ENCODE assay signal across 8 cellular contexts in the genomic region with DNA sequence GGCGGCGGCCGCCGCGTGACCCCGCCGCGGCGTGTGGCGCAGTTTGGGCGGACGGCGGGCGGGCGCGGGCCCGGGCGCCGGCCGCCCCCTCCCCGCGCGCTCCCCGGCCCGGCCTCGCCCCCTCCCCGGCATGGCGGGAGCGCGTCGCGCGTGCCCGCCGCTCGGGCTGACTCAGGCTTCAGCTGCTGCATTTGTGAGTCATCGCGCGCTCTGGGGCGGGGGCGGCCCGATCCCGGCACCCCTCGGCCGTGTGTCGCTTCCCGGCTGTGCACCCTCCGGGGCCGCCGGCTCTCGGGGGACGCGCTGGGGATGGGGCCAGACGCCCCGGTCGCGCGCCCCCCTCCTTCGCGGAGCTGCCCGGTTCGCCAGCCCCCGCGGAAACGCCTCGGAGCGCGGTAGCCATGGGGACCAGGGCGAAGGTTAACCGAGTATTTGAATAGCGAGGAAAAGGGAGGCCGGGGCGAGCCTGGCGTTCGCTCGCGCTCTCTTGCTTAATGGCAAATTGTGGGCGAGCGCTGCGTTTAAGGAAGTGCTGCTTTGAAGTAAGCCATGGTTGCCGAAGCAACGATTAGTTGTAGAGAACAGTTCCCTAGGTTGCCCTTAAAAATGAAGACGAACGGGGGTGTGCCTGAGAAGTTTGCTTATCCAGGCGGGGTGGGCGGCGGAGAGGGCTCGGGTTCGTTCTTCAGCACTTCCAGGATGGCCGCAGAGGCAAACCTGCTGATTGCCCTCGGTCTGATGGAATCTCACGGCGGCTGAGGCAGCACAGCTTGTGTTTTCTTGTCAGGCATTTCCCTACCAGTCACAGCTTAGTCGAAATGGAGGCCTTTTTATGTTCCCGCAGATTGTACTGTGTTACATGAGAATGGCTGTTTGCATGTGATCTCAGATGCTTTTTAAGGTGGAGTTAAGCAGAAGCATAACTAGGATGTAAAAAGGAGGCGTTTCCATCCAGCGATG. TPM values are rescaled to one million over a fixed set of nuclear protein-coding genes. Genes with fewer than 3 reads are reported as not detected.
DNase-seq lines count a peak whose midpoint lies in the region; TF ChIP-seq lines count a peak whose summit lies in the region.

No MANE protein-coding gene starts in this region.

- no peaks in the 10 kb centered on the region for H3K9me3 ChIP-seq in HEK293 (ENCODE audit: control insufficient read depth, insufficient read depth, low read depth, low read length)

- intact Hi-C loops in activated CD4-positive, alpha-beta memory T cell treated with anti-CD3 and anti-CD28 coated beads for 36 hours (cut with micrococcal nuclease), result loop anchor here (1.0 to 10.0 kb wide), 4 partner anchors 50 to 1573 kb away; a partner anchor contains a TSS
- intact Hi-C loops in lower leg skin (cut with DNase I; ENCODE audit: low total_unique reads), result loop anchor here (5.0 kb wide), 1 partner anchor 52 kb away; a partner anchor contains a TSS

- no peak for TF ChIP-seq CTCF in GM12865 (IDR thresholded peaks at IDR 0.05; ENCODE audit: insufficient read depth, low read depth, low read length, missing control alignments)
- no peak for TF ChIP-seq CTCF in HEK293 (tag by site-specific recombination; IDR thresholded peaks at IDR 0.05)
- no peak for TF ChIP-seq CTCF in lower leg skin (IDR thresholded peaks at IDR 0.05)

- DNase-seq in GM12865 (ENCODE audit: low read depth), result peak; percentile 67
- peak; percentile 76 for DNase-seq in NCI-H146 treated with DMSO at 0.1 percent for 48 hours (lab: John Stamatoyannopoulos, UW; ENCODE audit: unreplicated experiment)
- peak; percentile 91 for DNase-seq in activated CD4-positive, alpha-beta memory T cell treated with anti-CD3 and anti-CD28 coated beads for 36 hours
- peak; percentile 38 to 80 for DNase-seq in dermis microvascular lymphatic vessel endothelial cell (ENCODE audit: low read depth in 2 of 2)
- DNase-seq in lower leg skin (ENCODE audit: low spot score in 2 of 2), result peak; percentile 68 to 94
- DNase-seq in stimulated activated CD4-positive, alpha-beta T cell treated with anti-CD3 and anti-CD28 coated beads, Interleukin-2, amount 100 ng/mL, for 48 hours, result peak; percentile 71 to 78
- no peak for DNase-seq in HuH-7 (ENCODE audit: low spot score)

- H3K27me3 Mint-ChIP-seq in activated CD4-positive, alpha-beta memory T cell treated with anti-CD3 and anti-CD28 coated beads for 36 hours, result peaks cover 1% of the 10 kb centered on the region

- no peaks in the 10 kb centered on the region for H3K9me3 Mint-ChIP-seq in activated CD4-positive, alpha-beta memory T cell treated with anti-CD3 and anti-CD28 coated beads for 36 hours

- POLR2A ChIA-PET in HEK293 (lab: Yijun Ruan, JAX), result interaction anchor here (0.6 to 3.9 kb wide), 12 partner anchors 10 to 1518 kb away, joined by 3 to 46 read pairs (median 4); no protein-coding TSS in a partner anchor
- POLR2A ChIA-PET in activated CD4-positive, alpha-beta memory T cell treated with anti-CD3 and anti-CD28 coated beads for 36 hours (lab: Charles Lee), result interaction anchor here (0.8 to 2.7 kb wide), 5 partner anchors 8 to 226 kb away, joined by 3 to 14 read pairs (median 8); a partner anchor contains a TSS

- H3K4me3 ChIP-seq in GM12865 (ENCODE audit: low read depth, low read length) (peak overlapping the region; percentile 88), HEK293 (ENCODE audit: low read depth, low read length) (peak overlapping the region; percentile 99), lower leg skin (ENCODE audit: low read depth, poor library complexity, severe bottlenecking) (peak overlapping the region; percentile 97)

- H3K4me3 Mint-ChIP-seq in activated CD4-positive, alpha-beta memory T cell treated with anti-CD3 and anti-CD28 coated beads for 36 hours, result peak overlapping the region; percentile 88

- peaks cover 52% of the 10 kb centered on the region for H3K36me3 Mint-ChIP-seq in activated CD4-positive, alpha-beta memory T cell treated with anti-CD3 and anti-CD28 coated beads for 36 hours

- peaks cover 55% of the 10 kb centered on the region for H3K4me1 Mint-ChIP-seq in activated CD4-positive, alpha-beta memory T cell treated with anti-CD3 and anti-CD28 coated beads for 36 hours (ENCODE audit: low read depth)

- H3K27ac Mint-ChIP-seq in activated CD4-positive, alpha-beta memory T cell treated with anti-CD3 and anti-CD28 coated beads for 36 hours, result peak overlapping the region; percentile 96

- peak overlapping the region; percentile 94 for H3K27ac ChIP-seq in HEK293 (ENCODE audit: extremely low read depth, low read depth, low read length)

- CTCF ChIA-PET in HEK293 (lab: Yijun Ruan, JAX), result interaction anchor here (1.3 kb wide), 1 partner anchor 260 kb away, joined by 3 read pairs; no protein-coding TSS in a partner anchor
- CTCF ChIA-PET in activated CD4-positive, alpha-beta memory T cell treated with anti-CD3 and anti-CD28 coated beads for 36 hours (lab: Charles Lee), result interaction anchor here (0.9 to 1.8 kb wide), 5 partner anchors 9 to 59 kb away, joined by 3 to 9 read pairs (median 3); no protein-coding TSS in a partner anchor

- 0% methylated on average over 32 to 49 of the region's 97 CpGs for WGBS in lower leg skin, 2 donors

- TF ChIP-seq POLR2A in lower leg skin (IDR thresholded peaks at IDR 0.05), result no peak

- peaks cover 6% of the 10 kb centered on the region; the same call in 1 of the 2 replicates for H3K4me1 ChIP-seq in HEK293 (ENCODE audit: control insufficient read depth, insufficient read depth, low read length)

- H3K36me3 ChIP-seq in HEK293 (ENCODE audit: control insufficient read depth in 2 of 2, insufficient read depth in 1 of 2, low read length in 2 of 2), result peaks cover 42 to 51% of the 10 kb centered on the region in 2 experiments

TF ChIP-seq in HEK293, 187 proteins besides CTCF, POLR2A, EP300 and RAD21 (continues in another document):
- no peak for TF ChIP-seq SCRT2 (tag by site-specific recombination; IDR thresholded peaks at IDR 0.05)
- TF ChIP-seq SP7 (tag by site-specific recombination; IDR thresholded peaks at IDR 0.05), result 0 out of 2 replicates have a peak, but pooled peaks have one; percentile 8
- peak; percentile 52 for TF ChIP-seq ZSCAN30 (tag by site-specific recombination; IDR thresholded peaks at IDR 0.05)
- TF ChIP-seq ZBTB17 (tag by site-specific recombination; IDR thresholded peaks at IDR 0.05), result no peak
- TF ChIP-seq, protein P1, sequence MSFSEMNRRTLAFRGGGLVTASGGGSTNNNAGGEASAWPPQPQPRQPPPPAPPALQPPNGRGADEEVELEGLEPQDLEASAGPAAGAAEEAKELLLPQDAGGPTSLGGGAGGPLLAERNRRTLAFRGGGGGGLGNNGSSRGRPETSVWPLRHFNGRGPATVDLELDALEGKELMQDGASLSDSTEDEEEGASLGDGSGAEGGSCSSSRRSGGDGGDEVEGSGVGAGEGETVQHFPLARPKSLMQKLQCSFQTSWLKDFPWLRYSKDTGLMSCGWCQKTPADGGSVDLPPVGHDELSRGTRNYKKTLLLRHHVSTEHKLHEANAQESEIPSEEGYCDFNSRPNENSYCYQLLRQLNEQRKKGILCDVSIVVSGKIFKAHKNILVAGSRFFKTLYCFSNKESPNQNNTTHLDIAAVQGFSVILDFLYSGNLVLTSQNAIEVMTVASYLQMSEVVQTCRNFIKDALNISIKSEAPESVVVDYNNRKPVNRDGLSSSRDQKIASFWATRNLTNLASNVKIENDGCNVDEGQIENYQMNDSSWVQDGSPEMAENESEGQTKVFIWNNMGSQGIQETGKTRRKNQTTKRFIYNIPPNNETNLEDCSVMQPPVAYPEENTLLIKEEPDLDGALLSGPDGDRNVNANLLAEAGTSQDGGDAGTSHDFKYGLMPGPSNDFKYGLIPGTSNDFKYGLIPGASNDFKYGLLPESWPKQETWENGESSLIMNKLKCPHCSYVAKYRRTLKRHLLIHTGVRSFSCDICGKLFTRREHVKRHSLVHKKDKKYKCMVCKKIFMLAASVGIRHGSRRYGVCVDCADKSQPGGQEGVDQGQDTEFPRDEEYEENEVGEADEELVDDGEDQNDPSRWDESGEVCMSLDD (tag by site-specific recombination; IDR thresholded peaks at IDR 0.05), result 0 out of 2 replicates have a peak, but pooled peaks have one; percentile 11
- TF ChIP-seq ZNF600 (tag by site-specific recombination; IDR thresholded peaks at IDR 0.05), result 0 out of 2 replicates have a peak, but pooled peaks have one; percentile 31
- TF ChIP-seq, protein P2, sequence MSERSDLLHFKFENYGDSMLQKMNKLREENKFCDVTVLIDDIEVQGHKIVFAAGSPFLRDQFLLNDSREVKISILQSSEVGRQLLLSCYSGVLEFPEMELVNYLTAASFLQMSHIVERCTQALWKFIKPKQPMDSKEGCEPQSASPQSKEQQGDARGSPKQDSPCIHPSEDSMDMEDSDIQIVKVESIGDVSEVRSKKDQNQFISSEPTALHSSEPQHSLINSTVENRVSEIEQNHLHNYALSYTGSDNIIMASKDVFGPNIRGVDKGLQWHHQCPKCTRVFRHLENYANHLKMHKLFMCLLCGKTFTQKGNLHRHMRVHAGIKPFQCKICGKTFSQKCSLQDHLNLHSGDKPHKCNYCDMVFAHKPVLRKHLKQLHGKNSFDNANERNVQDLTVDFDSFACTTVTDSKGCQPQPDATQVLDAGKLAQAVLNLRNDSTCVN (tag by site-specific recombination; optimal IDR thresholded peaks at IDR 0.05), result peak; percentile 86
- peak; percentile 69 for TF ChIP-seq ZFHX2 (tag by site-specific recombination; conservative IDR thresholded peaks at IDR 0.05)
- TF ChIP-seq ZNF529 (tag by site-specific recombination; IDR thresholded peaks at IDR 0.05; ENCODE audit: insufficient replicate concordance), result no peak

RNA-seq across cellular contexts. Expression of a gene that starts 0.9 kb away (rescaled TPM):
- total RNA-seq in activated CD4-positive, alpha-beta memory T cell treated with anti-CD3 and anti-CD28 coated beads for 36 hours, result 100 to 1,000 TPM; 192 to 196 TPM
- total RNA-seq in dermis microvascular lymphatic vessel endothelial cell, result 78.9 and 79.6 TPM in 2 replicates
- 100 to 1,000 TPM; 125 to 168 (median 131) TPM for total RNA-seq in lower leg skin

RNA-seq across cellular contexts. Expression of a gene that starts 50.3 kb away (rescaled TPM):
- 10 to 100 TPM; 63.4 to 69.1 TPM for total RNA-seq in activated CD4-positive, alpha-beta memory T cell treated with anti-CD3 and anti-CD28 coated beads for 36 hours
- 40.4 and 49.2 TPM in 2 replicates for total RNA-seq in dermis microvascular lymphatic vessel endothelial cell
- 10 to 100 TPM; 47.3 to 68.2 (median 58.8) TPM for total RNA-seq in lower leg skin
